Comparison of ENCODE assay signal across 1 cellular context in the genomic region with DNA sequence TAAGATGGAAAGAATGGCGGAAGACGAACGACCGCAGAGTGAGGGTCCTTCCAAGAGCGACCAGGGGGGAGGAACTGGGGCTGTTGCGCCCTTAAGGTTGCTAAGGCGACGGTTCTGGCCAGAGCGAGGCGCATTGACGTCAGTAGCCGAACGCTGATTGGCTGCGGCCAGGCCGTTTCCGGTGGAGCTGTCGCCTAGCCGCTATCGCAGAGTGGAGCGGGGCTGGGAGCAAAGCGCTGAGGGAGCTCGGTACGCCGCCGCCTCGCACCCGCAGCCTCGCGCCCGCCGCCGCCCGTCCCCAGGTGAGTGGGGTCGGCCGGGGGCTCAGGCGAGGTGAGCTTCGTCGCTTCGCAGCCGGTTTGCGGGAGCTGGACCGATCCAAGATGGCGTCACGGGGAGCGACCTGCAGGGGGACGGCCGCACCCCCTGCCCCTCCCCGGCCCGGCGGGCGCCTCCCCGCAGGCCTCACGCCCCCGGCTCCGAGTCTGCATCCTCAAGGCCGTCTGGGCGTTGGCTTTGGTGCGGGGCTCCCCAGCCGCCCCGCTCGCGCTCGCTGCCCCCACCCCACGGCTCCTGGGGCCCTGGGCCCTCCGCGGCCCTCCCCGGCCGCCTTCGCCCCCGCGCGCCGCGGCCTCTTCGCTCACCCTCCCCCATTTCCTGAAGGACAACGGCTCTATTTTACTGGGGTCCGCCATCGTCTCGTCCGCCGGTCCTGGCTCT.
TF ChIP-seq lines count a peak whose summit lies in the region.

A gene (plus strand): TSS at position 184 of the 720 bp plus-strand sequence. CDS start 2,970 bp downstream, outside the sequence.

TF ChIP-seq in HepG2, 621 proteins besides CTCF, POLR2A, EP300 and RAD21 (continued from another document and continues in another):
- TF ChIP-seq, protein P1, sequence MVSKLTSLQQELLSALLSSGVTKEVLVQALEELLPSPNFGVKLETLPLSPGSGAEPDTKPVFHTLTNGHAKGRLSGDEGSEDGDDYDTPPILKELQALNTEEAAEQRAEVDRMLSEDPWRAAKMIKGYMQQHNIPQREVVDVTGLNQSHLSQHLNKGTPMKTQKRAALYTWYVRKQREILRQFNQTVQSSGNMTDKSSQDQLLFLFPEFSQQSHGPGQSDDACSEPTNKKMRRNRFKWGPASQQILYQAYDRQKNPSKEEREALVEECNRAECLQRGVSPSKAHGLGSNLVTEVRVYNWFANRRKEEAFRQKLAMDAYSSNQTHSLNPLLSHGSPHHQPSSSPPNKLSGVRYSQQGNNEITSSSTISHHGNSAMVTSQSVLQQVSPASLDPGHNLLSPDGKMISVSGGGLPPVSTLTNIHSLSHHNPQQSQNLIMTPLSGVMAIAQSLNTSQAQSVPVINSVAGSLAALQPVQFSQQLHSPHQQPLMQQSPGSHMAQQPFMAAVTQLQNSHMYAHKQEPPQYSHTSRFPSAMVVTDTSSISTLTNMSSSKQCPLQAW (CRISPR knock-in tag; IDR thresholded peaks at IDR 0.05): no peak
- no peak for TF ChIP-seq HOXA7 (CRISPR knock-in tag; IDR thresholded peaks at IDR 0.05)
- TF ChIP-seq, protein P2, sequence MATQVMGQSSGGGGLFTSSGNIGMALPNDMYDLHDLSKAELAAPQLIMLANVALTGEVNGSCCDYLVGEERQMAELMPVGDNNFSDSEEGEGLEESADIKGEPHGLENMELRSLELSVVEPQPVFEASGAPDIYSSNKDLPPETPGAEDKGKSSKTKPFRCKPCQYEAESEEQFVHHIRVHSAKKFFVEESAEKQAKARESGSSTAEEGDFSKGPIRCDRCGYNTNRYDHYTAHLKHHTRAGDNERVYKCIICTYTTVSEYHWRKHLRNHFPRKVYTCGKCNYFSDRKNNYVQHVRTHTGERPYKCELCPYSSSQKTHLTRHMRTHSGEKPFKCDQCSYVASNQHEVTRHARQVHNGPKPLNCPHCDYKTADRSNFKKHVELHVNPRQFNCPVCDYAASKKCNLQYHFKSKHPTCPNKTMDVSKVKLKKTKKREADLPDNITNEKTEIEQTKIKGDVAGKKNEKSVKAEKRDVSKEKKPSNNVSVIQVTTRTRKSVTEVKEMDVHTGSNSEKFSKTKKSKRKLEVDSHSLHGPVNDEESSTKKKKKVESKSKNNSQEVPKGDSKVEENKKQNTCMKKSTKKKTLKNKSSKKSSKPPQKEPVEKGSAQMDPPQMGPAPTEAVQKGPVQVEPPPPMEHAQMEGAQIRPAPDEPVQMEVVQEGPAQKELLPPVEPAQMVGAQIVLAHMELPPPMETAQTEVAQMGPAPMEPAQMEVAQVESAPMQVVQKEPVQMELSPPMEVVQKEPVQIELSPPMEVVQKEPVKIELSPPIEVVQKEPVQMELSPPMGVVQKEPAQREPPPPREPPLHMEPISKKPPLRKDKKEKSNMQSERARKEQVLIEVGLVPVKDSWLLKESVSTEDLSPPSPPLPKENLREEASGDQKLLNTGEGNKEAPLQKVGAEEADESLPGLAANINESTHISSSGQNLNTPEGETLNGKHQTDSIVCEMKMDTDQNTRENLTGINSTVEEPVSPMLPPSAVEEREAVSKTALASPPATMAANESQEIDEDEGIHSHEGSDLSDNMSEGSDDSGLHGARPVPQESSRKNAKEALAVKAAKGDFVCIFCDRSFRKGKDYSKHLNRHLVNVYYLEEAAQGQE (IDR thresholded peaks at IDR 0.05; ENCODE audit: borderline replicate concordance in 1 of 2, low read depth in 1 of 2, low read length in 2 of 2): no peak; a peak in 1 of 4 replicates
- TF ChIP-seq FOXA1 (IDR thresholded peaks at IDR 0.05): no peak
- TF ChIP-seq FOXA1 (CRISPR knock-in tag; IDR thresholded peaks at IDR 0.05): no peak
- 0 out of 2 replicates have a peak, but pooled peaks have one; percentile 36 for TF ChIP-seq PCBP1 (IDR thresholded peaks at IDR 0.05; ENCODE audit: borderline replicate concordance, low read depth, low read length)
- no peak; the same call in 1 of the 2 replicates for TF ChIP-seq KLF6 (CRISPR knock-in tag; IDR thresholded peaks at IDR 0.05)
- peak; percentile 24; the same call in 1 of the 2 replicates for TF ChIP-seq FOXA3 (CRISPR knock-in tag; IDR thresholded peaks at IDR 0.05)
- no peak for TF ChIP-seq SCMH1 (CRISPR knock-in tag; IDR thresholded peaks at IDR 0.05; ENCODE audit: borderline replicate concordance)
- TF ChIP-seq, protein P3, sequence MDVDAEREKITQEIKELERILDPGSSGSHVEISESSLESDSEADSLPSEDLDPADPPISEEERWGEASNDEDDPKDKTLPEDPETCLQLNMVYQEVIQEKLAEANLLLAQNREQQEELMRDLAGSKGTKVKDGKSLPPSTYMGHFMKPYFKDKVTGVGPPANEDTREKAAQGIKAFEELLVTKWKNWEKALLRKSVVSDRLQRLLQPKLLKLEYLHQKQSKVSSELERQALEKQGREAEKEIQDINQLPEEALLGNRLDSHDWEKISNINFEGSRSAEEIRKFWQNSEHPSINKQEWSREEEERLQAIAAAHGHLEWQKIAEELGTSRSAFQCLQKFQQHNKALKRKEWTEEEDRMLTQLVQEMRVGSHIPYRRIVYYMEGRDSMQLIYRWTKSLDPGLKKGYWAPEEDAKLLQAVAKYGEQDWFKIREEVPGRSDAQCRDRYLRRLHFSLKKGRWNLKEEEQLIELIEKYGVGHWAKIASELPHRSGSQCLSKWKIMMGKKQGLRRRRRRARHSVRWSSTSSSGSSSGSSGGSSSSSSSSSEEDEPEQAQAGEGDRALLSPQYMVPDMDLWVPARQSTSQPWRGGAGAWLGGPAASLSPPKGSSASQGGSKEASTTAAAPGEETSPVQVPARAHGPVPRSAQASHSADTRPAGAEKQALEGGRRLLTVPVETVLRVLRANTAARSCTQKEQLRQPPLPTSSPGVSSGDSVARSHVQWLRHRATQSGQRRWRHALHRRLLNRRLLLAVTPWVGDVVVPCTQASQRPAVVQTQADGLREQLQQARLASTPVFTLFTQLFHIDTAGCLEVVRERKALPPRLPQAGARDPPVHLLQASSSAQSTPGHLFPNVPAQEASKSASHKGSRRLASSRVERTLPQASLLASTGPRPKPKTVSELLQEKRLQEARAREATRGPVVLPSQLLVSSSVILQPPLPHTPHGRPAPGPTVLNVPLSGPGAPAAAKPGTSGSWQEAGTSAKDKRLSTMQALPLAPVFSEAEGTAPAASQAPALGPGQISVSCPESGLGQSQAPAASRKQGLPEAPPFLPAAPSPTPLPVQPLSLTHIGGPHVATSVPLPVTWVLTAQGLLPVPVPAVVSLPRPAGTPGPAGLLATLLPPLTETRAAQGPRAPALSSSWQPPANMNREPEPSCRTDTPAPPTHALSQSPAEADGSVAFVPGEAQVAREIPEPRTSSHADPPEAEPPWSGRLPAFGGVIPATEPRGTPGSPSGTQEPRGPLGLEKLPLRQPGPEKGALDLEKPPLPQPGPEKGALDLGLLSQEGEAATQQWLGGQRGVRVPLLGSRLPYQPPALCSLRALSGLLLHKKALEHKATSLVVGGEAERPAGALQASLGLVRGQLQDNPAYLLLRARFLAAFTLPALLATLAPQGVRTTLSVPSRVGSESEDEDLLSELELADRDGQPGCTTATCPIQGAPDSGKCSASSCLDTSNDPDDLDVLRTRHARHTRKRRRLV (CRISPR knock-in tag; IDR thresholded peaks at IDR 0.05): no peak
- TF ChIP-seq, protein P4, sequence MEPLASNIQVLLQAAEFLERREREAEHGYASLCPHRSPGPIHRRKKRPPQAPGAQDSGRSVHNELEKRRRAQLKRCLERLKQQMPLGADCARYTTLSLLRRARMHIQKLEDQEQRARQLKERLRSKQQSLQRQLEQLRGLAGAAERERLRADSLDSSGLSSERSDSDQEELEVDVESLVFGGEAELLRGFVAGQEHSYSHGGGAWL (CRISPR knock-in tag; IDR thresholded peaks at IDR 0.05): no peak; the same call in none of the 2 replicates
- TF ChIP-seq NFE2L1 (CRISPR knock-in tag; IDR thresholded peaks at IDR 0.05; ENCODE audit: borderline replicate concordance): no peak
- no peak for TF ChIP-seq ZNF672 (CRISPR knock-in tag; IDR thresholded peaks at IDR 0.05)
- no peak for TF ChIP-seq ZFP36L1 (CRISPR knock-in tag; IDR thresholded peaks at IDR 0.05)
- TF ChIP-seq MXD4 (CRISPR knock-in tag; IDR thresholded peaks at IDR 0.05): no peak
- TF ChIP-seq, protein P5, sequence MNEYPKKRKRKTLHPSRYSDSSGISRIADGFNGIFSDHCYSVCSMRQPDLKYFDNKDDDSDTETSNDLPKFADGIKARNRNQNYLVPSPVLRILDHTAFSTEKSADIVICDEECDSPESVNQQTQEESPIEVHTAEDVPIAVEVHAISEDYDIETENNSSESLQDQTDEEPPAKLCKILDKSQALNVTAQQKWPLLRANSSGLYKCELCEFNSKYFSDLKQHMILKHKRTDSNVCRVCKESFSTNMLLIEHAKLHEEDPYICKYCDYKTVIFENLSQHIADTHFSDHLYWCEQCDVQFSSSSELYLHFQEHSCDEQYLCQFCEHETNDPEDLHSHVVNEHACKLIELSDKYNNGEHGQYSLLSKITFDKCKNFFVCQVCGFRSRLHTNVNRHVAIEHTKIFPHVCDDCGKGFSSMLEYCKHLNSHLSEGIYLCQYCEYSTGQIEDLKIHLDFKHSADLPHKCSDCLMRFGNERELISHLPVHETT (CRISPR knock-in tag; conservative IDR thresholded peaks at IDR 0.05): no peak
- TF ChIP-seq TGIF2 (CRISPR knock-in tag; IDR thresholded peaks at IDR 0.05): peak; percentile 38; the same call in 1 of the 2 replicates
- TF ChIP-seq NCOR1 (IDR thresholded peaks at IDR 0.05; ENCODE audit: borderline replicate concordance, low read length): no peak
- TF ChIP-seq AGO2 (optimal IDR thresholded peaks at IDR 0.05; ENCODE audit: low read depth, low read length): peak; percentile 73
- TF ChIP-seq, protein P6, sequence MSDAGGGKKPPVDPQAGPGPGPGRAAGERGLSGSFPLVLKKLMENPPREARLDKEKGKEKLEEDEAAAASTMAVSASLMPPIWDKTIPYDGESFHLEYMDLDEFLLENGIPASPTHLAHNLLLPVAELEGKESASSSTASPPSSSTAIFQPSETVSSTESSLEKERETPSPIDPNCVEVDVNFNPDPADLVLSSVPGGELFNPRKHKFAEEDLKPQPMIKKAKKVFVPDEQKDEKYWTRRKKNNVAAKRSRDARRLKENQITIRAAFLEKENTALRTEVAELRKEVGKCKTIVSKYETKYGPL (CRISPR knock-in tag; IDR thresholded peaks at IDR 0.05): no peak
- no peak for TF ChIP-seq JUND (CRISPR knock-in tag; IDR thresholded peaks at IDR 0.05)
- no peak; the same call in 1 of the 2 replicates for TF ChIP-seq SSRP1 (CRISPR knock-in tag; IDR thresholded peaks at IDR 0.05)
- TF ChIP-seq, protein P7, sequence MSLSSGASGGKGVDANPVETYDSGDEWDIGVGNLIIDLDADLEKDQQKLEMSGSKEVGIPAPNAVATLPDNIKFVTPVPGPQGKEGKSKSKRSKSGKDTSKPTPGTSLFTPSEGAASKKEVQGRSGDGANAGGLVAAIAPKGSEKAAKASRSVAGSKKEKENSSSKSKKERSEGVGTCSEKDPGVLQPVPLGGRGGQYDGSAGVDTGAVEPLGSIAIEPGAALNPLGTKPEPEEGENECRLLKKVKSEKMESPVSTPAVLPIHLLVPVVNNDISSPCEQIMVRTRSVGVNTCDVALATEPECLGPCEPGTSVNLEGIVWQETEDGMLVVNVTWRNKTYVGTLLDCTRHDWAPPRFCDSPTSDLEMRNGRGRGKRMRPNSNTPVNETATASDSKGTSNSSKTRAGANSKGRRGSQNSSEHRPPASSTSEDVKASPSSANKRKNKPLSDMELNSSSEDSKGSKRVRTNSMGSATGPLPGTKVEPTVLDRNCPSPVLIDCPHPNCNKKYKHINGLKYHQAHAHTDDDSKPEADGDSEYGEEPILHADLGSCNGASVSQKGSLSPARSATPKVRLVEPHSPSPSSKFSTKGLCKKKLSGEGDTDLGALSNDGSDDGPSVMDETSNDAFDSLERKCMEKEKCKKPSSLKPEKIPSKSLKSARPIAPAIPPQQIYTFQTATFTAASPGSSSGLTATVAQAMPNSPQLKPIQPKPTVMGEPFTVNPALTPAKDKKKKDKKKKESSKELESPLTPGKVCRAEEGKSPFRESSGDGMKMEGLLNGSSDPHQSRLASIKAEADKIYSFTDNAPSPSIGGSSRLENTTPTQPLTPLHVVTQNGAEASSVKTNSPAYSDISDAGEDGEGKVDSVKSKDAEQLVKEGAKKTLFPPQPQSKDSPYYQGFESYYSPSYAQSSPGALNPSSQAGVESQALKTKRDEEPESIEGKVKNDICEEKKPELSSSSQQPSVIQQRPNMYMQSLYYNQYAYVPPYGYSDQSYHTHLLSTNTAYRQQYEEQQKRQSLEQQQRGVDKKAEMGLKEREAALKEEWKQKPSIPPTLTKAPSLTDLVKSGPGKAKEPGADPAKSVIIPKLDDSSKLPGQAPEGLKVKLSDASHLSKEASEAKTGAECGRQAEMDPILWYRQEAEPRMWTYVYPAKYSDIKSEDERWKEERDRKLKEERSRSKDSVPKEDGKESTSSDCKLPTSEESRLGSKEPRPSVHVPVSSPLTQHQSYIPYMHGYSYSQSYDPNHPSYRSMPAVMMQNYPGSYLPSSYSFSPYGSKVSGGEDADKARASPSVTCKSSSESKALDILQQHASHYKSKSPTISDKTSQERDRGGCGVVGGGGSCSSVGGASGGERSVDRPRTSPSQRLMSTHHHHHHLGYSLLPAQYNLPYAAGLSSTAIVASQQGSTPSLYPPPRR (CRISPR knock-in tag; IDR thresholded peaks at IDR 0.05; ENCODE audit: borderline replicate concordance): no peak
- no peak; the same call in 1 of the 2 replicates for TF ChIP-seq SMAD9 (CRISPR knock-in tag; IDR thresholded peaks at IDR 0.05)
- TF ChIP-seq, protein P8, sequence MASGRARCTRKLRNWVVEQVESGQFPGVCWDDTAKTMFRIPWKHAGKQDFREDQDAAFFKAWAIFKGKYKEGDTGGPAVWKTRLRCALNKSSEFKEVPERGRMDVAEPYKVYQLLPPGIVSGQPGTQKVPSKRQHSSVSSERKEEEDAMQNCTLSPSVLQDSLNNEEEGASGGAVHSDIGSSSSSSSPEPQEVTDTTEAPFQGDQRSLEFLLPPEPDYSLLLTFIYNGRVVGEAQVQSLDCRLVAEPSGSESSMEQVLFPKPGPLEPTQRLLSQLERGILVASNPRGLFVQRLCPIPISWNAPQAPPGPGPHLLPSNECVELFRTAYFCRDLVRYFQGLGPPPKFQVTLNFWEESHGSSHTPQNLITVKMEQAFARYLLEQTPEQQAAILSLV (CRISPR knock-in tag; IDR thresholded peaks at IDR 0.05; ENCODE audit: borderline replicate concordance): peak; percentile 95; the same call in 1 of the 2 replicates
- no peak for TF ChIP-seq ATRX (CRISPR knock-in tag; IDR thresholded peaks at IDR 0.05; ENCODE audit: borderline replicate concordance)
- TF ChIP-seq, protein P9, sequence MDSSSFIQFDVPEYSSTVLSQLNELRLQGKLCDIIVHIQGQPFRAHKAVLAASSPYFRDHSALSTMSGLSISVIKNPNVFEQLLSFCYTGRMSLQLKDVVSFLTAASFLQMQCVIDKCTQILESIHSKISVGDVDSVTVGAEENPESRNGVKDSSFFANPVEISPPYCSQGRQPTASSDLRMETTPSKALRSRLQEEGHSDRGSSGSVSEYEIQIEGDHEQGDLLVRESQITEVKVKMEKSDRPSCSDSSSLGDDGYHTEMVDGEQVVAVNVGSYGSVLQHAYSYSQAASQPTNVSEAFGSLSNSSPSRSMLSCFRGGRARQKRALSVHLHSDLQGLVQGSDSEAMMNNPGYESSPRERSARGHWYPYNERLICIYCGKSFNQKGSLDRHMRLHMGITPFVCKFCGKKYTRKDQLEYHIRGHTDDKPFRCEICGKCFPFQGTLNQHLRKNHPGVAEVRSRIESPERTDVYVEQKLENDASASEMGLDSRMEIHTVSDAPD (CRISPR knock-in tag; IDR thresholded peaks at IDR 0.05): no peak
- no peak for TF ChIP-seq ZBTB8A (CRISPR knock-in tag; IDR thresholded peaks at IDR 0.05; ENCODE audit: borderline replicate concordance, low read depth)
- no peak for TF ChIP-seq SRSF9 (IDR thresholded peaks at IDR 0.05; ENCODE audit: borderline replicate concordance, insufficient read depth, low read depth, low read length, poor library complexity, severe bottlenecking)
- 0 out of 2 replicates have a peak, but pooled peaks have one; percentile 17 for TF ChIP-seq TCF7 (IDR thresholded peaks at IDR 0.05; ENCODE audit: low read depth)
- TF ChIP-seq ZNF75D (CRISPR knock-in tag; IDR thresholded peaks at IDR 0.05; ENCODE audit: borderline replicate concordance): no peak
- no peak for TF ChIP-seq MBD4 (IDR thresholded peaks at IDR 0.05; ENCODE audit: borderline replicate concordance, low read length)
- peak; percentile 71; the same call in 1 of the 2 replicates for TF ChIP-seq ZNF136 (CRISPR knock-in tag; IDR thresholded peaks at IDR 0.05; ENCODE audit: low read depth)
- no peak; the same call in none of the 2 replicates for TF ChIP-seq MED13 (CRISPR knock-in tag; IDR thresholded peaks at IDR 0.05)
